ENCODE assay signal across 19 cellular contexts in the genomic region with DNA sequence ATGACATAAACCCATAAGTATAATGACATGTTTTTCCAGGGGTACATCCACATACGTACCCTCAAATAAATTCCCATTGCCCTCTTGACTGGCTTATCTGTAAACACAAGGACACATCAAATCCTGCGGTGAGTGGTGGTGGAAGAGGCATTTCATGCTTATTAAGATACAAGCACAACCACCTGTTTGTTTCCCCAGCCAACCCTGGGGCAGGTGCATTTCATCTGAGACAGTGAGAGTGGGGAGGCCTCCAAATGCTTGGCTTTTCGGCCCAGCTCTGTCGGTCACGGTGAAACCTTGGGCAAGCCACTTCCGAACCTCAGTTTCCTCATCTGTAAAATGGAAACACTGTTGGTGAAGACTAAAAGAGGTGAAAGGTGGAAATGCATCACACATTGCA. TPM values are rescaled to one million over a fixed set of nuclear protein-coding genes. Genes with fewer than 3 reads are reported as not detected.
"Had no signal": no experiment of that assay in that cellular context is flagged by ENCODE, and none has a peak within 500 bp of the region (broad histone marks: within the 10 kb centered on the region; RNA-seq: fewer than 3 reads in every experiment).

No MANE protein-coding gene starts in this region.

RNA-seq across cellular contexts. Expression of a gene that starts 8.5 kb away (rescaled TPM):
- total RNA-seq: activated CD4-positive, alpha-beta memory T cell treated with anti-CD3 and anti-CD28 coated beads, Interleukin-2, amount 10 ng/mL, durations not matched to agents 7 days and 5 days; activated CD4-positive, alpha-beta T cell treated with anti-CD3 and anti-CD28 coated beads, Interleukin-2, amount 10 ng/mL, durations not matched to agents 7 days and 5 days; activated naive CD4-positive, alpha-beta T cell treated with anti-CD3 and anti-CD28 coated beads, Interleukin-2, amount 50 U/mL, for 72 hours; activated naive CD8-positive, alpha-beta T cell treated with anti-CD3 and anti-CD28 coated beads, Interleukin-2, amount 10 ng/mL, durations not matched to agents 7 days and 5 days; activated T-cell treated with anti-CD3 and anti-CD28 coated beads, Interleukin-2, amount 50 U/mL, for 72 hours; ascending aorta; breast epithelium; cardiac muscle cell; dermis microvascular lymphatic vessel endothelial cell; endothelial cell of umbilical vein; esophagus squamous epithelium; fibroblast of lung; fibroblast of villous mesenchyme; gastroesophageal sphincter; glomerular endothelial cell; heart right ventricle; T-helper 2 cell treated with Interferon-gamma antibody and Interleukin-4, amounts not matched to agents 100 ng/mL and 5 ng/mL, for 36 hours; WTC11 had no signal
- polyA plus RNA-seq: endothelial cell of umbilical vein, esophagus, fibroblast of lung, heart right ventricle had no signal

RNA-seq across cellular contexts. Expression of a gene that starts 27.9 kb away (rescaled TPM):
- total RNA-seq: activated CD4-positive, alpha-beta memory T cell treated with anti-CD3 and anti-CD28 coated beads, Interleukin-2, amount 10 ng/mL, durations not matched to agents 7 days and 5 days; activated CD4-positive, alpha-beta T cell treated with anti-CD3 and anti-CD28 coated beads, Interleukin-2, amount 10 ng/mL, durations not matched to agents 7 days and 5 days; activated naive CD4-positive, alpha-beta T cell treated with anti-CD3 and anti-CD28 coated beads, Interleukin-2, amount 50 U/mL, for 72 hours; activated naive CD8-positive, alpha-beta T cell treated with anti-CD3 and anti-CD28 coated beads, Interleukin-2, amount 10 ng/mL, durations not matched to agents 7 days and 5 days; activated T-cell treated with anti-CD3 and anti-CD28 coated beads, Interleukin-2, amount 50 U/mL, for 72 hours; ascending aorta; breast epithelium; cardiac muscle cell; dermis microvascular lymphatic vessel endothelial cell; endothelial cell of umbilical vein; esophagus squamous epithelium; fibroblast of lung; fibroblast of villous mesenchyme; gastroesophageal sphincter; glomerular endothelial cell; T-helper 2 cell treated with Interferon-gamma antibody and Interleukin-4, amounts not matched to agents 100 ng/mL and 5 ng/mL, for 36 hours had no signal
- polyA plus RNA-seq: endothelial cell of umbilical vein, esophagus, fibroblast of lung had no signal

RNA-seq across cellular contexts. Expression of a gene that starts 46.2 kb away (rescaled TPM):
- total RNA-seq: activated naive CD4-positive, alpha-beta T cell treated with anti-CD3 and anti-CD28 coated beads, Interleukin-2, amount 50 U/mL, for 72 hours; ascending aorta; cardiac muscle cell; dermis microvascular lymphatic vessel endothelial cell; endothelial cell of umbilical vein; esophagus squamous epithelium; fibroblast of lung; fibroblast of villous mesenchyme; gastroesophageal sphincter; glomerular endothelial cell had no signal
- polyA plus RNA-seq: fibroblast of lung had no signal
